1 cellular context compared by ENCODE assay signal in genomic region chr7:100035865-100036264, GRCh38.
TF ChIP-seq lines count a peak whose summit lies in the region.

No MANE protein-coding gene starts in this region.

TF ChIP-seq in endothelial cell of umbilical vein, 7 proteins besides CTCF, POLR2A, EP300 and RAD21:
- TF ChIP-seq POLR2AphosphoS5 (IDR thresholded peaks at IDR 0.05; ENCODE audit: insufficient read depth, low read depth, low read length) (no peak), EZH2 (IDR thresholded peaks at IDR 0.05; ENCODE audit: borderline replicate concordance, low read depth, low read length, severe bottlenecking) (no peak), JUN (IDR thresholded peaks at IDR 0.05; ENCODE audit: borderline replicate concordance, insufficient read depth, insufficient read length, low read depth) (no peak), FOS (IDR thresholded peaks at IDR 0.05; ENCODE audit: borderline replicate concordance, insufficient read depth, low read length) (no peak), GATA2 (IDR thresholded peaks at IDR 0.05; ENCODE audit: insufficient read depth, insufficient read length, low read depth, low read length) (no peak), MYC (IDR thresholded peaks at IDR 0.05; ENCODE audit: low read depth, low read length) (no peak)
- TF ChIP-seq, protein P1, sequence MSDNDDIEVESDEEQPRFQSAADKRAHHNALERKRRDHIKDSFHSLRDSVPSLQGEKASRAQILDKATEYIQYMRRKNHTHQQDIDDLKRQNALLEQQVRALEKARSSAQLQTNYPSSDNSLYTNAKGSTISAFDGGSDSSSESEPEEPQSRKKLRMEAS (IDR thresholded peaks at IDR 0.05; ENCODE audit: insufficient read depth, insufficient read length), result no peak
